30 cellular contexts compared by ENCODE assay signal in the genomic region with DNA sequence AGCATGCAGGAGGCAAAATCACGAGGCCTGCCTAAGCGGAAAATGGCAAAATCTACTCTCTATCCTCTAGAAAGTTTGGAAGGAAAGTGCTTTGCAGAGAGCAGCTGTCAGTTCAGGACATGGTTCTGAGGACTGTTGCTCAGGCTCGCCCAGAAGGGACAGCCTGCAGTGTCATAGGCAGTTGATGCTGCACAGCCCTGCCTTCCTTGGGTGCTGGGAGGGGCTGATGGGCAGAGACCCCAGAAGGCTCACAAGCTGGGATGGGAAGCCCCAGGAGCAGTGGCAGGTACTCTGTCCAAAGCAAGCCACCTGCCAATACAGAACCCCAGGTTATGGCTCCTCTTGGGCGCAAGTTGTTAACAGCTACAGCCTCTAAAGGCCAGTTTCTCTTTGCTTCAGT. TPM values are rescaled to one million over a fixed set of nuclear protein-coding genes. Genes with fewer than 3 reads are reported as not detected.
DNase-seq lines count a peak whose midpoint lies in the region; ATAC-seq and TF ChIP-seq lines count a peak whose summit lies in the region.
"Had no signal": no experiment of that assay in that cellular context is flagged by ENCODE, and none has a peak within 500 bp of the region (broad histone marks: within the 10 kb centered on the region; RNA-seq: fewer than 3 reads in every experiment).

No MANE protein-coding gene starts in this region.

- no peaks in the 10 kb centered on the region for H3K9me3 Mint-ChIP-seq in activated T-helper 17 cell treated with anti-CD3 and anti-CD28 coated beads, Interleukin-2, amount 50 U/mL, for 72 hours
- H3K9me3 Mint-ChIP-seq in HFFc6: no peaks in the 10 kb centered on the region
- H3K9me3 Mint-ChIP-seq: CD4-positive, alpha-beta memory T cell had no signal

- H3K4me1 ChIP-seq in left ventricle myocardium inferior (peaks cover 12% of the 10 kb centered on the region), suprapubic skin (no peaks in the 10 kb centered on the region)
- H3K4me1 ChIP-seq: A549, HAP-1, SJCRH30 had no signal

- DNase-seq in cardiac septum (ENCODE audit: low spot score) (peak; percentile 66), left ventricle myocardium inferior (no peak), mesenteric fat pad (ENCODE audit: low spot score) (peak; percentile 57), suprapubic skin (ENCODE audit: low spot score in 2 of 2) (peak; percentile 26 to 32), HFFc6 (no peak), SIG-M5 (lab: John Stamatoyannopoulos, UW) (no peak), D341Med (ENCODE audit: low spot score) (no peak)
- DNase-seq: C1 segment of cervical spinal cord; CD4-positive, alpha-beta memory T cell; COR-L47; DMS 273 treated with DMSO at 0.1 percent for 48 hours; DMS79; EL; GDM1; GOT3; IMR-90; NCI-H1092; NCI-H1417 treated with DMSO at 0.1 percent for 48 hours; NCI-H1694 treated with DMSO at 0.1 percent for 48 hours; NCI-H2081; NCI-H2227 treated with DMSO at 0.1 percent for 48 hours; NCI-H69; OCI-M1; SJCRH30 had no signal

- TF ChIP-seq CTCF in left ventricle myocardium inferior (IDR thresholded peaks at IDR 0.05; ENCODE audit: borderline replicate concordance) (no peak), suprapubic skin (IDR thresholded peaks at IDR 0.05) (no peak), HFFc6 (IDR thresholded peaks at IDR 0.05) (no peak)

- H3K27me3 ChIP-seq in left ventricle myocardium inferior (ENCODE audit: low read depth) (no peaks in the 10 kb centered on the region), suprapubic skin (no peaks in the 10 kb centered on the region)
- H3K27me3 ChIP-seq: SJCRH30 had no signal

- no peak for ATAC-seq in activated T-helper 17 cell treated with anti-CD3 and anti-CD28 coated beads, Interleukin-2, amount 50 U/mL, for 72 hours (replicated peaks)
- ATAC-seq: A549, GM12878, SK-N-SH treated with all-trans-retinoic acid at 6 μM for 48 hours had no signal

- no peak overlapping the region for H3K4me3 Mint-ChIP-seq in activated T-helper 17 cell treated with anti-CD3 and anti-CD28 coated beads, Interleukin-2, amount 50 U/mL, for 72 hours
- H3K4me3 Mint-ChIP-seq in HFFc6: no peak overlapping the region
- H3K4me3 Mint-ChIP-seq: CD4-positive, alpha-beta memory T cell had no signal

- intact Hi-C loops in cardiac septum (cut with DNase I) (loop anchor here (5.0 kb wide), 1 partner anchor 86 kb away; no protein-coding TSS in a partner anchor), left ventricle myocardium inferior (cut with micrococcal nuclease) (no loop called here)

- H3K27ac ChIP-seq in left ventricle myocardium inferior (replicated peaks): no peak overlapping the region
- H3K27ac ChIP-seq in suprapubic skin: no peak overlapping the region
- H3K27ac ChIP-seq: A549, KMS-11, SJCRH30 had no signal

- no peaks in the 10 kb centered on the region for H3K4me1 Mint-ChIP-seq in activated T-helper 17 cell treated with anti-CD3 and anti-CD28 coated beads, Interleukin-2, amount 50 U/mL, for 72 hours
- H3K4me1 Mint-ChIP-seq in HFFc6 (ENCODE audit: low read depth): peaks cover 46% of the 10 kb centered on the region
- H3K4me1 Mint-ChIP-seq: CD4-positive, alpha-beta memory T cell had no signal

- no peak overlapping the region for H3K4me3 ChIP-seq in left ventricle myocardium inferior
- H3K4me3 ChIP-seq in suprapubic skin: no peak overlapping the region
- H3K4me3 ChIP-seq: A549, GM12878, HAP-1, SJCRH30 had no signal

- H3K27ac Mint-ChIP-seq in activated T-helper 17 cell treated with anti-CD3 and anti-CD28 coated beads, Interleukin-2, amount 50 U/mL, for 72 hours: peak overlapping the region; percentile 65
- no peak overlapping the region; the same call in 1 of the 2 replicates for H3K27ac Mint-ChIP-seq in HFFc6

- H3K36me3 ChIP-seq in left ventricle myocardium inferior: peaks cover 100% of the 10 kb centered on the region
- peaks cover 90% of the 10 kb centered on the region for H3K36me3 ChIP-seq in suprapubic skin

- no peak for TF ChIP-seq POLR2A in suprapubic skin (IDR thresholded peaks at IDR 0.05)

- 100% methylated on average over 3 of the region's 4 CpGs for WGBS in suprapubic skin

- peaks cover 81% of the 10 kb centered on the region for H3K36me3 Mint-ChIP-seq in activated T-helper 17 cell treated with anti-CD3 and anti-CD28 coated beads, Interleukin-2, amount 50 U/mL, for 72 hours (ENCODE audit: low read depth)
- peaks cover 50% of the 10 kb centered on the region for H3K36me3 Mint-ChIP-seq in HFFc6 (ENCODE audit: low read depth)

- no peaks in the 10 kb centered on the region for H3K27me3 Mint-ChIP-seq in activated T-helper 17 cell treated with anti-CD3 and anti-CD28 coated beads, Interleukin-2, amount 50 U/mL, for 72 hours
- no peaks in the 10 kb centered on the region; the same call in 1 of the 2 replicates for H3K27me3 Mint-ChIP-seq in HFFc6 (ENCODE audit: insufficient read depth)
- H3K27me3 Mint-ChIP-seq: CD4-positive, alpha-beta memory T cell had no signal

- H3K9me3 ChIP-seq in left ventricle myocardium inferior (replicated peaks) (no peaks in the 10 kb centered on the region), suprapubic skin (no peaks in the 10 kb centered on the region)
- H3K9me3 ChIP-seq: A549, HAP-1, SJCRH30 had no signal

- no peak for TF ChIP-seq EP300 in suprapubic skin (IDR thresholded peaks at IDR 0.05)

RNA-seq across cellular contexts. Expression of gene MACROH2A1, which starts 57.3 kb away (rescaled TPM):
- total RNA-seq in cardiac septum (112 TPM), left ventricle myocardium inferior (103 TPM), mesenteric fat pad (170 TPM), suprapubic skin (100 to 1,000 TPM; 196 to 251 (median 209) TPM)
- total RNA-seq in activated T-helper 17 cell treated with anti-CD3 and anti-CD28 coated beads, Interleukin-2, amount 50 U/mL, for 72 hours: 100 to 1,000 TPM in 1 of 2 donors, 10 to 100 TPM in 1; 84.8 to 173 TPM
- 100 to 1,000 TPM; 116 to 144 (median 127) TPM for total RNA-seq in HFFc6 (2021; fragmentation: NEBNext Ultra II Directional; extraction: Animal tissue kit (Norgen Biotek cat#: 25700))

Comparison
In these comparisons a context has a peak if more than half of its experiments do, and no peak if none do; other contexts are left out.
1. DNase-seq: peak in cardiac septum (single experiment), mesenteric fat pad (single experiment) and suprapubic skin (2 of 2); none in left ventricle myocardium inferior (single experiment), HFFc6 (single experiment), SIG-M5 (single experiment) and D341Med (single experiment).